In genomic region chr2:214796901-214797300, GRCh38 we compare ENCODE assay signal across 16 cellular contexts. TPM values are rescaled to one million over a fixed set of nuclear protein-coding genes. Genes with fewer than 3 reads are reported as not detected.
DNase-seq lines count a peak whose midpoint lies in the region; ATAC-seq, FAIRE-seq and TF ChIP-seq lines count a peak whose summit lies in the region.
"Had no signal": no experiment of that assay in that cellular context is flagged by ENCODE, and none has a peak within 500 bp of the region (broad histone marks: within the 10 kb centered on the region; RNA-seq: fewer than 3 reads in every experiment).

No MANE protein-coding gene starts in this region.

- ATAC-seq in activated CD8-positive, alpha-beta memory T cell treated with anti-CD3 and anti-CD28 coated beads, Interleukin-2, amount 10 ng/mL, durations not matched to agents 7 days and 5 days: peak; percentile 57
- ATAC-seq in HG03175 (IDR thresholded peaks at IDR 0.05; ENCODE audit: unreplicated experiment): no peak

- no peak overlapping the region for H3K4me3 ChIP-seq in endothelial cell of umbilical vein (replicated peaks in 1 of 3; ENCODE audit: insufficient read depth in 1 of 3, low read depth in 1 of 3, low read length in 3 of 3)
- H3K4me3 ChIP-seq: BLaER1 treated with 17β-estradiol and CSF1 and Interleukin-3, amounts not matched to agents 10 nM and 100 nM; PC-9 had no signal

- H3K9me3 Mint-ChIP-seq in activated CD8-positive, alpha-beta memory T cell treated with anti-CD3 and anti-CD28 coated beads, Interleukin-2, amount 10 ng/mL, durations not matched to agents 7 days and 5 days (ENCODE audit: low read depth): no peaks in the 10 kb centered on the region
- H3K9me3 Mint-ChIP-seq in T-helper 2 cell treated with Interferon-gamma antibody and Interleukin-4, amounts not matched to agents 5 μg/mL and 100 μg/mL, for 36 hours: no peaks in the 10 kb centered on the region

- no peak for TF ChIP-seq CTCF in endothelial cell of umbilical vein (IDR thresholded peaks at IDR 0.05; ENCODE audit: extremely low read depth in 1 of 2, insufficient read depth in 1 of 2, low read depth in 1 of 2, low read length in 2 of 2)

- peaks cover 0 to 3% of the 10 kb centered on the region in 2 experiments for H3K36me3 ChIP-seq in endothelial cell of umbilical vein (ENCODE audit: control insufficient read depth in 2 of 2, extremely low read depth in 1 of 2, insufficient read depth in 2 of 2, low read length in 2 of 2)

- H3K36me3 Mint-ChIP-seq in activated CD8-positive, alpha-beta memory T cell treated with anti-CD3 and anti-CD28 coated beads, Interleukin-2, amount 10 ng/mL, durations not matched to agents 7 days and 5 days: peaks cover 46% of the 10 kb centered on the region
- H3K36me3 Mint-ChIP-seq in T-helper 2 cell treated with Interferon-gamma antibody and Interleukin-4, amounts not matched to agents 5 μg/mL and 100 μg/mL, for 36 hours (ENCODE audit: low read depth): peaks cover 44% of the 10 kb centered on the region

- H3K27ac ChIP-seq in endothelial cell of umbilical vein (ENCODE audit: insufficient read depth, low read depth, low read length): no peak overlapping the region
- H3K27ac ChIP-seq: BLaER1 treated with 17β-estradiol and CSF1 and Interleukin-3, amounts not matched to agents 10 nM and 100 nM; PC-9 had no signal

- no peaks in the 10 kb centered on the region for H3K9me1 ChIP-seq in endothelial cell of umbilical vein (replicated peaks; ENCODE audit: control insufficient read depth, extremely low read depth, insufficient read depth, low read length)

- no peaks in the 10 kb centered on the region for H3K27me3 Mint-ChIP-seq in activated CD8-positive, alpha-beta memory T cell treated with anti-CD3 and anti-CD28 coated beads, Interleukin-2, amount 10 ng/mL, durations not matched to agents 7 days and 5 days
- no peaks in the 10 kb centered on the region for H3K27me3 Mint-ChIP-seq in T-helper 2 cell treated with Interferon-gamma antibody and Interleukin-4, amounts not matched to agents 5 μg/mL and 100 μg/mL, for 36 hours (ENCODE audit: low read depth)

- no peak overlapping the region for H3K4me2 ChIP-seq in endothelial cell of umbilical vein (ENCODE audit: insufficient read depth, low read length)
- H3K4me2 ChIP-seq: BLaER1 treated with 17β-estradiol and CSF1 and Interleukin-3, amounts not matched to agents 10 nM and 100 nM; PC-9 had no signal

- TF ChIP-seq POLR2A in GM12891 (IDR thresholded peaks at IDR 0.05; ENCODE audit: low read depth, low read length) (no peak), endothelial cell of umbilical vein (IDR thresholded peaks at IDR 0.05; ENCODE audit: low read depth, low read length) (no peak)

- no peak overlapping the region for H3K9ac ChIP-seq in endothelial cell of umbilical vein (replicated peaks; ENCODE audit: extremely low read depth, insufficient read depth, low read length)
- H3K9ac ChIP-seq: BLaER1 treated with 17β-estradiol and CSF1 and Interleukin-3, amounts not matched to agents 10 nM and 100 nM had no signal

- POLR2A ChIA-PET in endothelial cell of umbilical vein (lab: Charles Lee): no interaction called here

- FAIRE-seq in GM12891 (lab: Jason Lieb, UNC) (peak; percentile 78), endothelial cell of umbilical vein (lab: Jason Lieb, UNC) (no peak)
- FAIRE-seq: G401.6, H1 had no signal

- no peak overlapping the region for H2AFZ ChIP-seq in endothelial cell of umbilical vein (ENCODE audit: low read depth, low read length)
- H2AFZ ChIP-seq: PC-9 had no signal

- BruUV-seq in endothelial cell of umbilical vein (replicated peaks; lab: Mats Ljungman, UMichigan): no TSS peak

- CTCF ChIA-PET in activated CD8-positive, alpha-beta memory T cell treated with anti-CD3 and anti-CD28 coated beads, Interleukin-2, amount 10 ng/mL, durations not matched to agents 7 days and 5 days (lab: Charles Lee): no interaction called here
- CTCF ChIA-PET in endothelial cell of umbilical vein (lab: Charles Lee): no interaction called here

- no peak overlapping the region for H3K27ac Mint-ChIP-seq in activated CD8-positive, alpha-beta memory T cell treated with anti-CD3 and anti-CD28 coated beads, Interleukin-2, amount 10 ng/mL, durations not matched to agents 7 days and 5 days
- H3K27ac Mint-ChIP-seq in T-helper 2 cell treated with Interferon-gamma antibody and Interleukin-4, amounts not matched to agents 5 μg/mL and 100 μg/mL, for 36 hours: peak overlapping the region; percentile 73

- dilution Hi-C loops in endothelial cell of umbilical vein (cut with MboI; ENCODE audit: extremely low pct_ligation_motif_present, low sequenced_read_pairs): no loop called here

- H3K4me3 Mint-ChIP-seq in activated CD8-positive, alpha-beta memory T cell treated with anti-CD3 and anti-CD28 coated beads, Interleukin-2, amount 10 ng/mL, durations not matched to agents 7 days and 5 days: no peak overlapping the region
- H3K4me3 Mint-ChIP-seq in T-helper 2 cell treated with Interferon-gamma antibody and Interleukin-4, amounts not matched to agents 5 μg/mL and 100 μg/mL, for 36 hours: peak overlapping the region; percentile 66

- H3K27me3 ChIP-seq in endothelial cell of umbilical vein (ENCODE audit: control insufficient read depth in 2 of 2, insufficient read depth in 2 of 2, low read length in 2 of 2): no peaks in the 10 kb centered on the region
- H3K27me3 ChIP-seq: BLaER1 treated with 17β-estradiol and CSF1 and Interleukin-3, amounts not matched to agents 10 nM and 100 nM had no signal

- H3K4me1 Mint-ChIP-seq in activated CD8-positive, alpha-beta memory T cell treated with anti-CD3 and anti-CD28 coated beads, Interleukin-2, amount 10 ng/mL, durations not matched to agents 7 days and 5 days: peaks cover 43% of the 10 kb centered on the region
- peaks cover 47% of the 10 kb centered on the region for H3K4me1 Mint-ChIP-seq in T-helper 2 cell treated with Interferon-gamma antibody and Interleukin-4, amounts not matched to agents 5 μg/mL and 100 μg/mL, for 36 hours (ENCODE audit: low read depth)

- DNase-seq in activated CD8-positive, alpha-beta memory T cell treated with anti-CD3 and anti-CD28 coated beads, Interleukin-2, amount 10 ng/mL, durations not matched to agents 7 days and 5 days: no peak
- DNase-seq in activated CD8-positive, alpha-beta memory T cell treated with anti-CD3 and anti-CD28 coated beads for 24 hours: no peak
- DNase-seq in GM12891 (ENCODE audit: insufficient read length, low spot score) (no peak), endothelial cell of umbilical vein (ENCODE audit: low read depth, low spot score) (peak; percentile 10), DMS79 (lab: John Stamatoyannopoulos, UW) (no peak), UCSD-AML1 (lab: John Stamatoyannopoulos, UW; ENCODE audit: unreplicated experiment) (no peak)
- no peak for DNase-seq in T-helper 2 cell treated with Interferon-gamma antibody and Interleukin-4, amounts not matched to agents 5 μg/mL and 100 μg/mL, for 36 hours (ENCODE audit: low spot score)
- DNase-seq: NCI-H1105 treated with DMSO at 0.1 percent for 48 hours, NCI-H1694 treated with DMSO at 0.1 percent for 48 hours, NCI-H2227 treated with DMSO at 0.1 percent for 48 hours, NCI-H524, PC-9 had no signal

- peaks cover 3% of the 10 kb centered on the region for H4K20me1 ChIP-seq in endothelial cell of umbilical vein (replicated peaks; ENCODE audit: control insufficient read depth, extremely low read depth, insufficient read depth, low read length)

- H3K4me1 ChIP-seq in endothelial cell of umbilical vein (ENCODE audit: control insufficient read depth, extremely low read depth, insufficient read depth, low read length): peaks cover 3% of the 10 kb centered on the region

- H3K9me3 ChIP-seq in endothelial cell of umbilical vein (replicated peaks; ENCODE audit: control insufficient read depth, insufficient read depth, low read length): no peaks in the 10 kb centered on the region

- peaks cover 59% of the 10 kb centered on the region for H3K79me2 ChIP-seq in endothelial cell of umbilical vein (ENCODE audit: control insufficient read depth, insufficient read depth, low read length)

- intact Hi-C loops in endothelial cell of umbilical vein (cut with micrococcal nuclease): no loop called here

TF ChIP-seq in GM12891, 5 proteins besides CTCF, POLR2A, EP300 and RAD21:
- TF ChIP-seq PAX5 (IDR thresholded peaks at IDR 0.05; ENCODE audit: insufficient read depth, low read length, severe bottlenecking) (no peak), POU2F2 (IDR thresholded peaks at IDR 0.05; ENCODE audit: low read depth, low read length) (no peak), POLR2AphosphoS5 (IDR thresholded peaks at IDR 0.05; ENCODE audit: low read depth, low read length) (no peak), TAF1 (IDR thresholded peaks at IDR 0.05; ENCODE audit: low read depth, low read length) (no peak), SPI1 (IDR thresholded peaks at IDR 0.05; ENCODE audit: low read depth, low read length) (no peak)

TF ChIP-seq in endothelial cell of umbilical vein, 7 proteins besides CTCF, POLR2A, EP300 and RAD21:
- TF ChIP-seq EZH2 (IDR thresholded peaks at IDR 0.05; ENCODE audit: borderline replicate concordance, low read depth, low read length, severe bottlenecking) (no peak), POLR2AphosphoS5 (IDR thresholded peaks at IDR 0.05; ENCODE audit: insufficient read depth, low read depth, low read length) (no peak), GATA2 (IDR thresholded peaks at IDR 0.05; ENCODE audit: insufficient read depth, insufficient read length, low read depth, low read length) (peak; percentile 37), MYC (IDR thresholded peaks at IDR 0.05; ENCODE audit: low read depth, low read length) (no peak)

RNA-seq across cellular contexts. Expression of gene BARD1, which starts 12.6 kb away (rescaled TPM):
- total RNA-seq in activated CD8-positive, alpha-beta memory T cell treated with anti-CD3 and anti-CD28 coated beads, Interleukin-2, amount 10 ng/mL, durations not matched to agents 7 days and 5 days: 10 to 100 TPM; 44.6 to 71.6 TPM
- polyA plus RNA-seq in GM12891 (2012; ENCODE audit: low read depth, missing spikeins): 4.8 TPM
- 14.7 and 17.6 TPM in 2 replicates for total RNA-seq in endothelial cell of umbilical vein
- 5.6 and 9.1 TPM in 2 replicates for polyA plus RNA-seq in endothelial cell of umbilical vein
- 2.8 and 3.5 TPM in 2 replicates for polyA plus RNA-seq in endothelial cell of umbilical vein (2011; cell fraction: cytosol; rRNA removed)
- polyA plus RNA-seq in endothelial cell of umbilical vein (2011; cell fraction: nucleus; rRNA removed): 12.8 and 13.0 TPM in 2 replicates
- polyA plus RNA-seq in endothelial cell of umbilical vein (2012): 3.2 and 4.5 TPM in 2 replicates
- 30.8 and 36.9 TPM in 2 replicates for polyA minus RNA-seq in endothelial cell of umbilical vein
- 31.6 TPM for polyA minus RNA-seq in endothelial cell of umbilical vein (2011; cell fraction: cytosol; rRNA and poly(A)+ RNA removed)
- polyA minus RNA-seq in endothelial cell of umbilical vein (2011; cell fraction: nucleus; rRNA and poly(A)+ RNA removed): 29.3 and 42.1 TPM in 2 replicates
